Comparison of ENCODE assay signal across 21 cellular contexts in genomic region chr11:43573873-43574272, GRCh38.
DNase-seq lines count a peak whose midpoint lies in the region; ATAC-seq and TF ChIP-seq lines count a peak whose summit lies in the region.
"Had no signal": no experiment of that assay in that cellular context is flagged by ENCODE, and none has a peak within 500 bp of the region (broad histone marks: within the 10 kb centered on the region; RNA-seq: fewer than 3 reads in every experiment).

No MANE protein-coding gene starts in this region.

- no peaks in the 10 kb centered on the region for H3K36me3 Mint-ChIP-seq in glutamatergic neuron (ENCODE audit: unreplicated experiment)
- H3K36me3 Mint-ChIP-seq in nephron (ENCODE audit: low read depth), result no peaks in the 10 kb centered on the region
- H3K36me3 Mint-ChIP-seq in activated CD4-positive, alpha-beta memory T cell treated with anti-CD3 and anti-CD28 coated beads, Interleukin-2, amount 10 ng/mL, durations not matched to agents 7 days and 5 days (ENCODE audit: low read depth), result peaks cover 8% of the 10 kb centered on the region
- H3K36me3 Mint-ChIP-seq: CD4-positive, alpha-beta memory T cell had no signal

- H3K27me3 Mint-ChIP-seq in glutamatergic neuron (ENCODE audit: unreplicated experiment) (peaks cover 18% of the 10 kb centered on the region), nephron (ENCODE audit: low read depth) (peaks cover 100% of the 10 kb centered on the region)
- H3K27me3 Mint-ChIP-seq in activated CD4-positive, alpha-beta memory T cell treated with anti-CD3 and anti-CD28 coated beads, Interleukin-2, amount 10 ng/mL, durations not matched to agents 7 days and 5 days, result peaks cover 86% of the 10 kb centered on the region

- TF ChIP-seq POLR2A in gastrocnemius medialis (IDR thresholded peaks at IDR 0.05), result no peak

- POLR2A ChIA-PET in activated CD4-positive, alpha-beta memory T cell treated with anti-CD3 and anti-CD28 coated beads, Interleukin-2, amount 10 ng/mL, durations not matched to agents 7 days and 5 days (lab: Charles Lee), result no interaction called here

- no peaks in the 10 kb centered on the region for H3K36me3 ChIP-seq in gastrocnemius medialis
- H3K36me3 ChIP-seq: BLaER1 treated with 17β-estradiol and CSF1 and Interleukin-3, amounts not matched to agents 10 nM and 100 nM; SJCRH30 had no signal

- ATAC-seq in Right ventricle myocardium inferior (peak; percentile 84), gastrocnemius medialis (peak; percentile 91 to 92)
- ATAC-seq: Panc1 had no signal

- no peak for TF ChIP-seq CTCF in glutamatergic neuron (IDR thresholded peaks at IDR 0.05; ENCODE audit: partially characterized antibody, unreplicated experiment)
- TF ChIP-seq CTCF in nephron (IDR thresholded peaks at IDR 0.05; ENCODE audit: unreplicated experiment in 3 of 3), result no peak
- TF ChIP-seq CTCF in gastrocnemius medialis (IDR thresholded peaks at IDR 0.05 in 4 of 5, conservative IDR thresholded peaks at IDR 0.05 in 1 of 5), result no peak

- H3K27ac ChIP-seq in gastrocnemius medialis, result no peak overlapping the region
- H3K27ac ChIP-seq: 22Rv1; BLaER1 treated with 17β-estradiol and CSF1 and Interleukin-3, amounts not matched to agents 10 nM and 100 nM; SJCRH30 had no signal

- H3K27ac Mint-ChIP-seq in glutamatergic neuron (ENCODE audit: unreplicated experiment) (peak overlapping the region; percentile 62), nephron (no peak overlapping the region)
- no peak overlapping the region for H3K27ac Mint-ChIP-seq in activated CD4-positive, alpha-beta memory T cell treated with anti-CD3 and anti-CD28 coated beads, Interleukin-2, amount 10 ng/mL, durations not matched to agents 7 days and 5 days
- H3K27ac Mint-ChIP-seq: CD4-positive, alpha-beta memory T cell had no signal

- peaks cover 27 to 44% of the 10 kb centered on the region in 2 donors for H3K4me1 ChIP-seq in gastrocnemius medialis

- peaks cover 49 to 59% (median 57%) of the 10 kb centered on the region in 3 donors for H3K27me3 ChIP-seq in gastrocnemius medialis

- CTCF ChIA-PET in activated CD4-positive, alpha-beta memory T cell treated with anti-CD3 and anti-CD28 coated beads, Interleukin-2, amount 10 ng/mL, durations not matched to agents 7 days and 5 days (lab: Charles Lee), result interaction anchor here (0.8 to 1.2 kb wide), 2 partner anchors 14 to 278 kb away, joined by 3 to 4 read pairs; no protein-coding TSS in a partner anchor

- no peaks in the 10 kb centered on the region for H3K9me3 ChIP-seq in gastrocnemius medialis
- H3K9me3 ChIP-seq: SJCRH30 had no signal

- H3K4me3 ChIP-seq in gastrocnemius medialis, result no peak overlapping the region
- H3K4me3 ChIP-seq: BLaER1 treated with 17β-estradiol and CSF1 and Interleukin-3, amounts not matched to agents 10 nM and 100 nM; SJCRH30 had no signal

- intact Hi-C loops in Right ventricle myocardium inferior (cut with DNase I), result no loop called here
- intact Hi-C loops in cardiac septum (cut with DNase I), result loop anchor here (10.0 kb wide), 3 partner anchors 111 to 461 kb away; partner anchors contain the start of gene HSD17B12
- intact Hi-C loops in gastrocnemius medialis (cut with DNase I; ENCODE audit: low total_unique reads), result loop anchor here (5.0 to 10.0 kb wide), 4 partner anchors 82 to 261 kb away; partner anchors contain the start of gene HSD17B12

- peak overlapping the region; percentile 94 for H3K4me3 Mint-ChIP-seq in glutamatergic neuron (ENCODE audit: unreplicated experiment)
- H3K4me3 Mint-ChIP-seq in nephron, result peak overlapping the region in 2 of 3 experiments; percentile 11 to 62
- no peak overlapping the region for H3K4me3 Mint-ChIP-seq in activated CD4-positive, alpha-beta memory T cell treated with anti-CD3 and anti-CD28 coated beads, Interleukin-2, amount 10 ng/mL, durations not matched to agents 7 days and 5 days
- H3K4me3 Mint-ChIP-seq: CD4-positive, alpha-beta memory T cell had no signal

- H3K9me3 Mint-ChIP-seq in glutamatergic neuron (ENCODE audit: unreplicated experiment) (peaks cover 20% of the 10 kb centered on the region), nephron (no peaks in the 10 kb centered on the region)
- no peaks in the 10 kb centered on the region for H3K9me3 Mint-ChIP-seq in activated CD4-positive, alpha-beta memory T cell treated with anti-CD3 and anti-CD28 coated beads, Interleukin-2, amount 10 ng/mL, durations not matched to agents 7 days and 5 days

- DNase-seq in Right ventricle myocardium inferior (ENCODE audit: missing footprints) (no peak), cardiac septum (ENCODE audit: low spot score) (no peak), glutamatergic neuron (no peak), gastrocnemius medialis (peak; percentile 17 to 65), T-helper 2 cell (no peak)
- no peak for DNase-seq in activated CD4-positive, alpha-beta memory T cell treated with anti-CD3 and anti-CD28 coated beads, Interleukin-2, amount 10 ng/mL, durations not matched to agents 7 days and 5 days
- DNase-seq in stimulated activated CD4-positive, alpha-beta T cell treated with anti-CD3 and anti-CD28 coated beads, Interleukin-1b, Interleukin-23, amount 100 ng/mL, for 48 hours, result no peak
- DNase-seq: CD4-positive, alpha-beta memory T cell; DMS153; GOT3; IMR-90; NCI-H1048; NCI-H1417 treated with DMSO at 0.1 percent for 48 hours; NCI-H187; NCI-H2107; NCI-H446 treated with DMSO at 0.1 percent for 48 hours had no signal

- H3K4me1 Mint-ChIP-seq in glutamatergic neuron (ENCODE audit: low read depth, unreplicated experiment) (peaks cover 17% of the 10 kb centered on the region), nephron (peaks cover 48% of the 10 kb centered on the region)
- H3K4me1 Mint-ChIP-seq in activated CD4-positive, alpha-beta memory T cell treated with anti-CD3 and anti-CD28 coated beads, Interleukin-2, amount 10 ng/mL, durations not matched to agents 7 days and 5 days, result peaks cover 23% of the 10 kb centered on the region

- in situ Hi-C loops in gastrocnemius medialis (cut with MboI; ENCODE audit: low sequenced_read_pairs in 4 of 4), result loop anchor here in 1 of 4 donors (10.0 kb wide), 1 partner anchor 141 kb away; no protein-coding TSS in a partner anchor

Comparison
In these comparisons a context has a peak if more than half of its experiments do, and no peak if none do; other contexts are left out.
1. DNase-seq: peak in gastrocnemius medialis (2 of 2); none in Right ventricle myocardium inferior (single experiment), cardiac septum (single experiment), glutamatergic neuron (single experiment), activated CD4-positive, alpha-beta memory T cell treated with anti-CD3 and anti-CD28 coated beads, Interleukin-2, amount 10 ng/mL, durations not matched to agents 7 days and 5 days (single experiment), stimulated activated CD4-positive, alpha-beta T cell treated with anti-CD3 and anti-CD28 coated beads, Interleukin-1b, Interleukin-23, amount 100 ng/mL, for 48 hours (single experiment) and T-helper 2 cell (0 of 5).